In the genomic region with DNA sequence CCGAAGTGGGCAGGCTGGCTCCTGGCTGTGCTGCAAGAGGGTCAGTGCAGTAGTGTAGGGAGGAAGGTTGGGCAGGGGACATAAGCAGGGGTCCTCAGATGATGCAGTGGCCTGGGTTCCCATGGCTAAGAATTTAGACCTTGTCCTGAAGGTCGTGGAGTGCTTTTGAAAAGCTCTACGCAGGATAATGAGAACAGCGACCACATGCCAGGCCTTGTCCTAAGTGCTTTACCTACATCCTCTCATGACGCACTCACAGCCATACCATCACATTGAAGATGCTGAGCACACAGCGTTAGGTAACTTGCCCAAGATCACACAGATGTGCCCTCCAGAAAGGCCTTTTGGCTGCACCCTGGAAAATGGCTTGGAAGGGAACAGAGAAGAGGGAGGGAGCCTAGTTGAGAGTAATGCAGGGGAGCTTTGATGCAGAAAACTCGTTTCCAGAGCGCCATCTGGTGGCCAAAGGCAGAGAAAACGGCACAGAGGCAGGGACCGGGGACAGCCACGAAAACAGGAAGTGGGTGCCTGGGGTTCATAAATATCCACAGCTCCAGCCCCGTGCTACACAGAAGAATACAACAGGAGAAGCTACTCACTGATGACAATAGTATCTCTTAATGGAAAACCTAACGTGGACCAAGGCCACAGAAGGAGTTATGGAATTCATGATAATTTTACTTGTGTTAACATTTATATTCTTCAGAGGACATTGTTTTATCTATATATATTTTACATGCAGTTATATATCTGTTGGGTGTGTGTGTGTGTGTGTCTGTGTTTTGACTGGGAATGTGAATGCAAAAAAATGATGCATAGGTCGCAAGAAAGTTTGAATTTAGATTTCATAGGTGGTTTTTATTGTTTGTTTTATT, we compare ENCODE assay signal across 8 cellular contexts. TPM values are rescaled to one million over a fixed set of nuclear protein-coding genes. Genes with fewer than 3 reads are reported as not detected.
DNase-seq lines count a peak whose midpoint lies in the region; ATAC-seq and TF ChIP-seq lines count a peak whose summit lies in the region.

No MANE protein-coding gene starts in this region.

- H3K36me3 ChIP-seq in DOHH2 (ENCODE audit: control insufficient read depth, low read length): no peaks in the 10 kb centered on the region
- H3K36me3 ChIP-seq in PC-9 (ENCODE audit: low read depth): no peaks in the 10 kb centered on the region
- no peaks in the 10 kb centered on the region for H3K36me3 ChIP-seq in esophagus squamous epithelium
- no peaks in the 10 kb centered on the region for H3K36me3 ChIP-seq in stomach

- H3K36me3 Mint-ChIP-seq in IgD-negative memory B cell (peaks cover 1% of the 10 kb centered on the region), neural crest cell (ENCODE audit: low read depth) (no peaks in the 10 kb centered on the region)

- peak; percentile 92 for ATAC-seq in GM21717 (IDR thresholded peaks at IDR 0.05; ENCODE audit: unreplicated experiment)

- H3K9me3 ChIP-seq in DOHH2 (ENCODE audit: control insufficient read depth, insufficient read depth, low read length) (no peaks in the 10 kb centered on the region), PC-9 (ENCODE audit: insufficient read depth, low read depth) (no peaks in the 10 kb centered on the region), esophagus squamous epithelium (no peaks in the 10 kb centered on the region), stomach (no peaks in the 10 kb centered on the region)

- no peaks in the 10 kb centered on the region for H3K27me3 Mint-ChIP-seq in IgD-negative memory B cell
- no peaks in the 10 kb centered on the region for H3K27me3 Mint-ChIP-seq in neural crest cell (ENCODE audit: low read depth)

- no TSS peak for BruUV-seq in PC-9 (replicated peaks; lab: Mats Ljungman, UMichigan)

- peak overlapping the region in 2 of 4 donors; percentile 9 to 65 for H3K4me3 Mint-ChIP-seq in IgD-negative memory B cell
- H3K4me3 Mint-ChIP-seq in neural crest cell: no peak overlapping the region

- H4K20me1 ChIP-seq in DOHH2 (ENCODE audit: control insufficient read depth, insufficient read depth, low read depth, low read length) (no peaks in the 10 kb centered on the region), PC-9 (ENCODE audit: insufficient read depth) (no peaks in the 10 kb centered on the region)

- peak overlapping the region in 2 of 3 donors; percentile 8 to 82 for H3K27ac Mint-ChIP-seq in IgD-negative memory B cell
- H3K27ac Mint-ChIP-seq in neural crest cell (ENCODE audit: unreplicated experiment): peak overlapping the region; percentile 46

- no peak for TF ChIP-seq EP300 in stomach (IDR thresholded peaks at IDR 0.05)

- H3K4me1 ChIP-seq in DOHH2 (ENCODE audit: control insufficient read depth, low read length) (peaks cover 28% of the 10 kb centered on the region), PC-9 (replicated peaks; ENCODE audit: insufficient read depth) (peaks cover 11% of the 10 kb centered on the region), esophagus squamous epithelium (peaks cover 14 to 41% (median 17%) of the 10 kb centered on the region in 3 donors), stomach (peaks cover 0 to 39% (median 14%) of the 10 kb centered on the region in 4 donors)

- intact Hi-C loops in PC-9 (cut with micrococcal nuclease; ENCODE audit: unreplicated experiment) (loop anchor here (1.0 to 10.0 kb wide), 8 partner anchors 72 to 366 kb away; no protein-coding TSS in a partner anchor), esophagus squamous epithelium (cut with DNase I) (loop anchor here (5.0 kb wide), 1 partner anchor 268 kb away; no protein-coding TSS in a partner anchor), stomach (cut with DNase I; ENCODE audit: low total_unique reads) (no loop called here)

- H3K4me2 ChIP-seq in DOHH2 (ENCODE audit: low read length) (peak overlapping the region; percentile 34), PC-9 (peak overlapping the region; percentile 59)

- H3F3A ChIP-seq in DOHH2 (ENCODE audit: control insufficient read depth, insufficient read depth): no peaks in the 10 kb centered on the region
- H3F3A ChIP-seq in PC-9 (ENCODE audit: insufficient read depth, low read depth): no peaks in the 10 kb centered on the region; the same call in 1 of the 2 replicates

- H3K27ac ChIP-seq in DOHH2 (ENCODE audit: low read depth, low read length) (no peak overlapping the region), PC-9 (no peak overlapping the region), esophagus squamous epithelium (peak overlapping the region in 3 of 4 donors; percentile 20 to 45 (median 38)), stomach (no peak overlapping the region)

- POLR2A ChIA-PET in PC-9 (lab: Charles Lee; ENCODE audit: unreplicated experiment): interaction anchor here (0.6 to 0.7 kb wide), 2 partner anchors 9 to 83 kb away, joined by 3 to 4 read pairs; no protein-coding TSS in a partner anchor

- peak; percentile 69 to 83 for DNase-seq in PC-9
- DNase-seq in activated T-cell treated with anti-CD3 and anti-CD28 coated beads for 4 hours: peak; percentile 85
- DNase-seq in esophagus squamous epithelium (lab: John Stamatoyannopoulos, UW): peak; percentile 58
- DNase-seq in neural crest cell (ENCODE audit: low read depth, low spot score): peak; percentile 97
- peak; percentile 91 for DNase-seq in stomach

- TF ChIP-seq CTCF in DOHH2 (IDR thresholded peaks at IDR 0.05; ENCODE audit: low read depth, low read length, poor library complexity, severe bottlenecking) (peak; percentile 86), PC-9 (conservative IDR thresholded peaks at IDR 0.05) (peak; percentile 90), esophagus squamous epithelium (IDR thresholded peaks at IDR 0.05) (peak; percentile 84 to 95 (median 90)), neural crest cell (conservative IDR thresholded peaks at IDR 0.05) (peak; percentile 91), stomach (IDR thresholded peaks at IDR 0.05) (peak in 5 of 7 experiments; percentile 70 to 90 (median 85))

- TF ChIP-seq POLR2A in esophagus squamous epithelium (IDR thresholded peaks at IDR 0.05) (peak in 1 of 4 donors; percentile 11), stomach (IDR thresholded peaks at IDR 0.05) (no peak)

- no peaks in the 10 kb centered on the region for H3K27me3 ChIP-seq in DOHH2 (ENCODE audit: control insufficient read depth, low read length)
- H3K27me3 ChIP-seq in PC-9 (ENCODE audit: insufficient read depth, low read depth): no peaks in the 10 kb centered on the region
- H3K27me3 ChIP-seq in esophagus squamous epithelium: no peaks in the 10 kb centered on the region
- no peaks in the 10 kb centered on the region for H3K27me3 ChIP-seq in stomach

- peak overlapping the region; percentile 6 for H3K4me3 ChIP-seq in DOHH2 (ENCODE audit: low read length)
- no peak overlapping the region for H3K4me3 ChIP-seq in PC-9
- no peak overlapping the region for H3K4me3 ChIP-seq in esophagus squamous epithelium
- no peak overlapping the region for H3K4me3 ChIP-seq in stomach

- no peaks in the 10 kb centered on the region for H3K9me3 Mint-ChIP-seq in IgD-negative memory B cell
- H3K9me3 Mint-ChIP-seq in neural crest cell: no peaks in the 10 kb centered on the region

- WGBS in esophagus squamous epithelium, 2 donors: 26 to 27% methylated on average over 14 of the region's 14 CpGs
- WGBS in stomach, 5 donors: 24 to 28% (median 28%) methylated on average over 14 of the region's 14 CpGs

- H3K9me2 ChIP-seq in DOHH2 (replicated peaks; ENCODE audit: control insufficient read depth, low read length) (no peaks in the 10 kb centered on the region), PC-9 (ENCODE audit: insufficient read depth) (no peaks in the 10 kb centered on the region)

- H2AFZ ChIP-seq in PC-9: no peak overlapping the region

- CTCF ChIA-PET in PC-9 (lab: Charles Lee): interaction anchor here (0.6 to 2.3 kb wide), 10 partner anchors 9 to 956 kb away, joined by 3 to 26 read pairs (median 8); a partner anchor contains a TSS

- peaks cover 7 to 11% (median 8%) of the 10 kb centered on the region in 3 donors for H3K4me1 Mint-ChIP-seq in IgD-negative memory B cell
- H3K4me1 Mint-ChIP-seq in neural crest cell: peaks cover 31% of the 10 kb centered on the region

- H3K79me2 ChIP-seq in DOHH2 (ENCODE audit: control insufficient read depth, low read length) (no peaks in the 10 kb centered on the region), PC-9 (ENCODE audit: low read depth) (no peaks in the 10 kb centered on the region)

RNA-seq across cellular contexts. Expression of a gene that starts 2.7 kb away (rescaled TPM):
- polyA plus RNA-seq in IgD-negative memory B cell: 0.29 TPM
- total RNA-seq in PC-9 (2021): not detected in 2 replicates
- 1 to 10 TPM in 1 of 4 donors, under 1 TPM in 3; 0.19 to 1.9 (median 0.78) TPM for total RNA-seq in esophagus squamous epithelium
- total RNA-seq in neural crest cell: 0.25 and 0.61 TPM in 2 replicates
- 1 to 10 TPM; 1.2 to 7.0 (median 3.7) TPM for total RNA-seq in stomach
- under 1 TPM; 0.35 to 0.46 (median 0.37) TPM for polyA plus RNA-seq in stomach

RNA-seq across cellular contexts. Expression of a gene that starts 8.2 kb away (rescaled TPM):
- polyA plus RNA-seq in IgD-negative memory B cell: 29.4 TPM
- total RNA-seq in PC-9 (2021): 26.6 and 29.7 TPM in 2 replicates
- total RNA-seq in esophagus squamous epithelium: 10 to 100 TPM; 11.9 to 45.0 (median 23.6) TPM
- total RNA-seq in neural crest cell: 36.9 and 41.4 TPM in 2 replicates
- 10 to 100 TPM; 24.2 to 67.4 (median 43.2) TPM for total RNA-seq in stomach
- polyA plus RNA-seq in stomach: 10 to 100 TPM; 14.4 to 26.1 (median 25.5) TPM

RNA-seq across cellular contexts. Expression of a gene that starts 37.0 kb away (rescaled TPM):
- 32.3 TPM for polyA plus RNA-seq in IgD-negative memory B cell
- 68.5 and 80.8 TPM in 2 replicates for total RNA-seq in PC-9 (2021)
- total RNA-seq in esophagus squamous epithelium: 10 to 100 TPM; 27.3 to 68.5 (median 37.1) TPM
- 88.7 and 93.5 TPM in 2 replicates for total RNA-seq in neural crest cell
- 100 to 1,000 TPM in 1 of 5 donors, 10 to 100 TPM in 4; 65.0 to 100 (median 98.2) TPM for total RNA-seq in stomach
- polyA plus RNA-seq in stomach: 10 to 100 TPM; 29.2 to 39.8 (median 32.6) TPM

RNA-seq across cellular contexts. Expression of a gene that starts 52.1 kb away (rescaled TPM):
- polyA plus RNA-seq in IgD-negative memory B cell (15.9 TPM), stomach (10 to 100 TPM; 11.9 to 18.9 (median 12.2) TPM)
- total RNA-seq in PC-9 (2021) (46.5 and 54.1 TPM in 2 replicates), esophagus squamous epithelium (10 to 100 TPM; 12.3 to 42.6 (median 21.1) TPM), neural crest cell (74.2 and 76.8 TPM in 2 replicates), stomach (10 to 100 TPM in 2 of 5 donors, 1 to 10 TPM in 3; 2.7 to 14.1 (median 5.8) TPM)

Comparison
In these comparisons a context has a peak if more than half of its experiments do, and no peak if none do; other contexts are left out.
1. H3K27ac ChIP-seq: peak in esophagus squamous epithelium (3 of 4); none in DOHH2 (single experiment), PC-9 (single experiment) and stomach (0 of 5).
2. Peak in every context shown above with its lines, with median percentiles within 50 percentile points of each other: CTCF ChIP-seq and DNase-seq.